In genomic region chr15:39685367-39685766, GRCh38 we compare ENCODE assay signal across 17 cellular contexts.
"Had no signal": no experiment of that assay in that cellular context is flagged by ENCODE, and none has a peak within 500 bp of the region (broad histone marks: within the 10 kb centered on the region; RNA-seq: fewer than 3 reads in every experiment).

No MANE protein-coding gene starts in this region.

- ATAC-seq: esophagus mucosa had no signal

- H3K27me3 ChIP-seq: esophagus squamous epithelium, gastrocnemius medialis, heart right ventricle, left lung had no signal

- H3K36me3 ChIP-seq: esophagus squamous epithelium, gastrocnemius medialis, heart right ventricle, left lung, lower lobe of right lung had no signal

- H3K4me3 Mint-ChIP-seq: dendritic cell treated with granulocyte-macrophage colony-stimulating factor and Interleukin-4, amounts not matched to agents 40 ng/mL and 50 ng/mL, for 4 days; effector memory CD8-positive, alpha-beta T cell; endodermal cell; mesothelial cell of epicardium; naive B cell had no signal

- H3K9me3 Mint-ChIP-seq: dendritic cell treated with granulocyte-macrophage colony-stimulating factor and Interleukin-4, amounts not matched to agents 40 ng/mL and 50 ng/mL, for 4 days; effector memory CD8-positive, alpha-beta T cell; endodermal cell; mesothelial cell of epicardium; naive B cell had no signal

- H3K4me3 ChIP-seq: esophagus squamous epithelium, gastrocnemius medialis, heart right ventricle, left lung, lower lobe of right lung, mucosa of descending colon had no signal

- H3K4me1 ChIP-seq: esophagus squamous epithelium, gastrocnemius medialis, heart right ventricle, left lung, lower lobe of right lung had no signal

- H3K36me3 Mint-ChIP-seq: mesothelial cell of epicardium, naive B cell had no signal

- H3K4me1 Mint-ChIP-seq: naive B cell had no signal

- H3K9me3 ChIP-seq: esophagus squamous epithelium, gastrocnemius medialis, heart right ventricle, left lung, lower lobe of right lung, mucosa of descending colon had no signal

- DNase-seq: cortex of kidney; effector CD8-positive, alpha-beta T cell; esophagus squamous epithelium; left cardiac atrium; left lung; left ventricle myocardium superior; lower lobe of right lung had no signal

- H3K27ac ChIP-seq: epithelial cell of prostate, esophagus squamous epithelium, gastrocnemius medialis, heart right ventricle, left lung, lower lobe of right lung had no signal

- H3K27me3 Mint-ChIP-seq: dendritic cell treated with granulocyte-macrophage colony-stimulating factor and Interleukin-4, amounts not matched to agents 40 ng/mL and 50 ng/mL, for 4 days; effector memory CD8-positive, alpha-beta T cell; naive B cell had no signal

- H3K27ac Mint-ChIP-seq: dendritic cell treated with granulocyte-macrophage colony-stimulating factor and Interleukin-4, amounts not matched to agents 40 ng/mL and 50 ng/mL, for 4 days; effector memory CD8-positive, alpha-beta T cell; endodermal cell; mesothelial cell of epicardium; naive B cell had no signal
